24 cellular contexts compared by ENCODE assay signal in the genomic region with DNA sequence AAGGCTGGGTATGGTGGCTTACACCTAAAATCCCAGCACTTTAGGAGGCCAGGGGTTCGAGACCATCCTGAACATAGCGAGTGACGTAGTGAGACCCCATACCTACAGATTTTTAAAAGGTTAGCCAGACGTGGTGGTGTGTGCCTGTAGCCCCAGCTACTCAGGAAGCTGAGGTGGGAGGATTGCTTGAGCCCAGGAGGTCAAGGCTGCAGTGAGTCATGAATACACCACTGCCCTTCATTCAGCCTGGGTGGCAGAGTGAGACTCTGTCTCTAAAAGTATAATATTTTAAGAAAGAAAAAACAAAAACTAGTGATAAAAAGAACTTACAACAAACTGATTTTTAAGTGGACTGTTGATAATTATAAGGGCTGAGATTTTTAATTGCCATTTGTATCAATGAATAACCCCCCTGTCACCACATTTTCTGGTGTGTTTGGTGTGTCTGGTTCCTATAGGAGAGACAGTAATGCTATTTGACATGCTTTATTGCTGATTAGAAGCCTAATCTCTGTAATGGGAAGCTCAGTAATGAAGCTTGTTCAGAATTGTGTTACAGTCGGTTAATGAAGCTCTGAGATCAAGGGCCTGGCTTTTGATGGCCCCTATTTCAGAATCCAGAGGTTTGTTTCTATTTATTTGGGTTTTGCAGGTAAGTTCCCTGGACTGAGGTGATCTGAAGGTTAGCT.
A peak's percentile ranks its signal among the peaks of the same experiment; 100 is the strongest.
DNase-seq lines count a peak whose midpoint lies in the region; ATAC-seq, FAIRE-seq and TF ChIP-seq lines count a peak whose summit lies in the region.
"Had no signal": no experiment of that assay in that cellular context is flagged by ENCODE, and none has a peak within 500 bp of the region (broad histone marks: within the 10 kb centered on the region; RNA-seq: fewer than 3 reads in every experiment).

No MANE protein-coding gene starts in this region.

- H3K27me3 ChIP-seq in WERI-Rb-1 (ENCODE audit: insufficient read depth, low read depth, severe bottlenecking), result no peaks in the 10 kb centered on the region
- H3K27me3 ChIP-seq in HepG2 (ENCODE audit: control insufficient read depth in 1 of 2, insufficient read depth in 2 of 2, low read length in 2 of 2), result no peaks in the 10 kb centered on the region
- H3K27me3 ChIP-seq: colonic mucosa had no signal

- TF ChIP-seq POLR2A in HepG2 (IDR thresholded peaks at IDR 0.05; ENCODE audit: insufficient read depth in 1 of 2, low read depth in 2 of 2, low read length in 2 of 2) (no peak), GM18505 (IDR thresholded peaks at IDR 0.05; ENCODE audit: borderline replicate concordance, extremely low read depth, insufficient read depth, insufficient read length) (no peak)

- H3K9ac ChIP-seq in HepG2 (ENCODE audit: insufficient read depth, low read depth, low read length), result no peak overlapping the region
- H3K9ac ChIP-seq: BLaER1 had no signal

- in situ Hi-C loops in HepG2 (cut with HindIII; ENCODE audit: extremely low pct_ligation_motif_present, low pct_unique_long_range_greater_than_20kb), result no loop called here

- ATAC-seq in HepG2, result peak; percentile 74
- ATAC-seq in GM18505 (IDR thresholded peaks at IDR 0.05; ENCODE audit: unreplicated experiment), result no peak
- ATAC-seq in mucosa of descending colon, result no peak
- ATAC-seq: activated CD8-positive, alpha-beta T cell treated with anti-CD3 and anti-CD28 coated beads for 36 hours; left lung; T-helper 17 cell had no signal

- CTCF ChIA-PET in HepG2 (lab: Yijun Ruan, JAX; ENCODE audit: low intra/inter-chr PET ratio, low total read pairs), result no interaction called here

- TF ChIP-seq RAD21 in HepG2 (CRISPR knock-in tag; IDR thresholded peaks at IDR 0.05), result no peak

- TF ChIP-seq EP300 in HepG2 (IDR thresholded peaks at IDR 0.05; ENCODE audit: low read depth in 2 of 2, low read length in 2 of 2) (no peak), HepG2 (CRISPR knock-in tag; IDR thresholded peaks at IDR 0.05; ENCODE audit: borderline replicate concordance) (no peak)

- intact Hi-C loops in HepG2 (cut with micrococcal nuclease; ENCODE audit: unreplicated experiment), result no loop called here
- intact Hi-C loops in mucosa of descending colon (cut with DNase I, micrococcal nuclease), result loop anchor here in 1 of 2 donors (10.0 kb wide), 2 partner anchors 64 to 134 kb away; no protein-coding TSS in a partner anchor

- H4K20me1 ChIP-seq in HepG2 (ENCODE audit: insufficient read depth, low read length), result no peaks in the 10 kb centered on the region

- H3K4me2 ChIP-seq in HepG2 (ENCODE audit: low read depth, low read length), result no peak overlapping the region
- H3K4me2 ChIP-seq: BLaER1 had no signal

- no peak overlapping the region for H2AFZ ChIP-seq in HepG2 (ENCODE audit: low read length)

- H3K36me3 ChIP-seq in WERI-Rb-1, result no peaks in the 10 kb centered on the region
- no peaks in the 10 kb centered on the region for H3K36me3 ChIP-seq in HepG2 (replicated peaks in 1 of 2; ENCODE audit: control insufficient read depth in 1 of 2, insufficient read depth in 2 of 2, low read length in 2 of 2)
- H3K36me3 ChIP-seq in mucosa of descending colon (ENCODE audit: low read depth), result no peaks in the 10 kb centered on the region
- H3K36me3 ChIP-seq: BLaER1, colonic mucosa, left lung had no signal

- TF ChIP-seq CTCF in WERI-Rb-1 (IDR thresholded peaks at IDR 0.05; ENCODE audit: low read depth, low read length) (no peak), HepG2 (CRISPR knock-in tag; IDR thresholded peaks at IDR 0.05) (no peak), mucosa of descending colon (IDR thresholded peaks at IDR 0.05) (no peak)

- peaks cover 26% of the 10 kb centered on the region for H3K4me1 ChIP-seq in HepG2 (ENCODE audit: insufficient read depth, low read length)
- peaks cover 20% of the 10 kb centered on the region for H3K4me1 ChIP-seq in mucosa of descending colon (ENCODE audit: low read depth)
- H3K4me1 ChIP-seq: colonic mucosa had no signal

- POLR2A ChIA-PET in HepG2 (lab: Yijun Ruan, JAX), result no interaction called here

- FAIRE-seq in HepG2 (lab: Jason Lieb, UNC), result no peak
- FAIRE-seq: islet of Langerhans had no signal

- H3K9me3 ChIP-seq in WERI-Rb-1 (ENCODE audit: severe bottlenecking), result no peaks in the 10 kb centered on the region
- H3K9me3 ChIP-seq in HepG2 (ENCODE audit: low read length), result no peaks in the 10 kb centered on the region
- H3K9me3 ChIP-seq in mucosa of descending colon, result no peaks in the 10 kb centered on the region
- H3K9me3 ChIP-seq: BLaER1, colonic mucosa, left lung had no signal

- 57% methylated on average over 4 of the region's 5 CpGs for WGBS in HepG2 (ENCODE audit: low lambda C conversion rate)

- H3K27ac ChIP-seq in WERI-Rb-1 (no peak overlapping the region), HepG2 (ENCODE audit: extremely low read length, insufficient read depth, low read length) (no peak overlapping the region)
- H3K27ac ChIP-seq: BLaER1, colonic mucosa, epithelial cell of prostate, left lung had no signal

- no peak overlapping the region for H3K4me3 ChIP-seq in WERI-Rb-1 (ENCODE audit: low read depth, low read length)
- H3K4me3 ChIP-seq in HepG2 (replicated peaks in 1 of 3; ENCODE audit: insufficient read depth in 1 of 3, low read depth in 2 of 3, low read length in 3 of 3), result no peak overlapping the region
- H3K4me3 ChIP-seq in mucosa of descending colon, result no peak overlapping the region
- H3K4me3 ChIP-seq: BLaER1, colonic mucosa, left lung had no signal

- DNase-seq in EL (peak; percentile 40), NCI-H226 (peak; percentile 27), WERI-Rb-1 (peak; percentile 32), HepG2 (ENCODE audit: low spot score) (no peak), iPS-NIHi7 (ENCODE audit: extremely low spot score) (no peak), globus pallidus (ENCODE audit: low spot score) (no peak), mucosa of descending colon (no peak)
- DNase-seq: activated CD8-positive, alpha-beta T cell treated with anti-CD3 and anti-CD28 coated beads for 36 hours; anterior cingulate cortex; colonic mucosa; DMS53; effector CD4-positive, alpha-beta T cell; glutamatergic neuron; left lung; NCI-H1417 treated with DMSO at 0.1 percent for 48 hours; NCI-H2029 treated with DMSO at 0.1 percent for 48 hours; nephron progenitor cell; RPMI8226; stimulated activated naive CD4-positive, alpha-beta T cell; T-helper 17 cell had no signal

- no TSS peak for BruUV-seq in HepG2 (replicated peaks; lab: Mats Ljungman, UMichigan)

- peaks cover 3% of the 10 kb centered on the region for H3K79me2 ChIP-seq in HepG2 (ENCODE audit: insufficient read depth, low read length)

TF ChIP-seq in HepG2, 621 proteins besides CTCF, POLR2A, EP300 and RAD21 (continues in another document):
- TF ChIP-seq ARNT (IDR thresholded peaks at IDR 0.05) (no peak), ZNF296 (CRISPR knock-in tag; conservative IDR thresholded peaks at IDR 0.05) (no peak), ZNF777 (CRISPR knock-in tag; IDR thresholded peaks at IDR 0.05) (no peak), ARID3A (IDR thresholded peaks at IDR 0.05; ENCODE audit: low read depth, low read length) (no peak), ZNF33A (CRISPR knock-in tag; IDR thresholded peaks at IDR 0.05; ENCODE audit: borderline replicate concordance) (no peak), GATAD1 (CRISPR knock-in tag; IDR thresholded peaks at IDR 0.05) (no peak), NR2F6 (IDR thresholded peaks at IDR 0.05) (peak; percentile 50; the same call in 1 of the 2 replicates), NR2F6 (CRISPR knock-in tag; IDR thresholded peaks at IDR 0.05) (peak; percentile 73), ZNF225 (CRISPR knock-in tag; IDR thresholded peaks at IDR 0.05) (no peak), FOXK1 (CRISPR knock-in tag; IDR thresholded peaks at IDR 0.05; ENCODE audit: borderline replicate concordance, low read depth) (no peak), ZNF749 (CRISPR knock-in tag; IDR thresholded peaks at IDR 0.05; ENCODE audit: borderline replicate concordance) (no peak), ATF7 (IDR thresholded peaks at IDR 0.05) (no peak), ATF7 (CRISPR knock-in tag; IDR thresholded peaks at IDR 0.05) (no peak), ELF4 (CRISPR knock-in tag; IDR thresholded peaks at IDR 0.05; ENCODE audit: borderline replicate concordance) (no peak), ZNF33B (CRISPR knock-in tag; IDR thresholded peaks at IDR 0.05) (no peak)
- TF ChIP-seq, protein P1, sequence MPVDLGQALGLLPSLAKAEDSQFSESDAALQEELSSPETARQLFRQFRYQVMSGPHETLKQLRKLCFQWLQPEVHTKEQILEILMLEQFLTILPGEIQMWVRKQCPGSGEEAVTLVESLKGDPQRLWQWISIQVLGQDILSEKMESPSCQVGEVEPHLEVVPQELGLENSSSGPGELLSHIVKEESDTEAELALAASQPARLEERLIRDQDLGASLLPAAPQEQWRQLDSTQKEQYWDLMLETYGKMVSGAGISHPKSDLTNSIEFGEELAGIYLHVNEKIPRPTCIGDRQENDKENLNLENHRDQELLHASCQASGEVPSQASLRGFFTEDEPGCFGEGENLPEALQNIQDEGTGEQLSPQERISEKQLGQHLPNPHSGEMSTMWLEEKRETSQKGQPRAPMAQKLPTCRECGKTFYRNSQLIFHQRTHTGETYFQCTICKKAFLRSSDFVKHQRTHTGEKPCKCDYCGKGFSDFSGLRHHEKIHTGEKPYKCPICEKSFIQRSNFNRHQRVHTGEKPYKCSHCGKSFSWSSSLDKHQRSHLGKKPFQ (CRISPR knock-in tag; IDR thresholded peaks at IDR 0.05; ENCODE audit: insufficient replicate concordance), result no peak

Comparison
In these comparisons a context has a peak if more than half of its experiments do, and no peak if none do; other contexts are left out.
1. DNase-seq: peak in EL (single experiment), NCI-H226 (single experiment) and WERI-Rb-1 (single experiment); none in HepG2 (single experiment), iPS-NIHi7 (single experiment), globus pallidus (single experiment) and mucosa of descending colon (0 of 3).